Comparison of ENCODE assay signal across 30 cellular contexts in genomic region chr1:27180037-27180436, GRCh38.
"Had no signal": no experiment of that assay in that cellular context is flagged by ENCODE, and none has a peak within 500 bp of the region (broad histone marks: within the 10 kb centered on the region; RNA-seq: fewer than 3 reads in every experiment).

No MANE protein-coding gene starts in this region.

- H3K4me3 ChIP-seq: ascending aorta, cardiac muscle cell had no signal

- H3K36me3 ChIP-seq: ascending aorta, cardiac muscle cell, WERI-Rb-1 had no signal

- H3K27ac ChIP-seq: ascending aorta, cardiac muscle cell, WERI-Rb-1 had no signal

- DNase-seq: activated CD4-positive, alpha-beta memory T cell treated with anti-CD3 and anti-CD28 coated beads, Interleukin-2, amount 10 ng/mL, durations not matched to agents 7 days and 5 days; activated CD4-positive, alpha-beta T cell treated with anti-CD3 and anti-CD28 coated beads for 1 hour; activated CD4-positive, alpha-beta T cell treated with anti-CD3 and anti-CD28 coated beads for 36 hours; activated CD4-positive, alpha-beta T cell treated with anti-CD3 and anti-CD28 coated beads for 48 hours; activated CD4-positive, alpha-beta T cell treated with anti-CD3 and anti-CD28 coated beads, Interleukin-2, amount 10 ng/mL, durations not matched to agents 7 days and 5 days; activated CD4-positive, alpha-beta T cell treated with anti-CD3 and anti-CD28 coated beads, Interleukin-2, amount 50 U/mL, for 48 hours; activated CD4-positive, CD25-positive, alpha-beta regulatory T cell; activated CD8-positive, alpha-beta memory T cell treated with anti-CD3 and anti-CD28 coated beads for 24 hours; activated CD8-positive, alpha-beta memory T cell treated with anti-CD3 and anti-CD28 coated beads, Interleukin-2, amount 10 ng/mL, durations not matched to agents 7 days and 5 days; activated CD8-positive, alpha-beta memory T cell treated with anti-CD3 and anti-CD28 coated beads, Interleukin-2, amount 50 U/mL, for 48 hours; activated CD8-positive, alpha-beta T cell treated with anti-CD3 and anti-CD28 coated beads, Interleukin-2, amount 10 ng/mL, durations not matched to agents 7 days and 5 days; activated effector memory CD4-positive, alpha-beta T cell treated with Interleukin-2 at 50 U/mL for 16 hours; activated gamma-delta T cell; activated naive CD4-positive, alpha-beta T cell treated with anti-CD3 and anti-CD28 coated beads, Interleukin-2, amount 10 ng/mL, durations not matched to agents 7 days and 5 days; activated naive CD4-positive, alpha-beta T cell treated with Interleukin-2 at 50 U/mL for 16 hours; activated naive CD8-positive, alpha-beta T cell treated with anti-CD3 and anti-CD28 coated beads, Interleukin-2, amount 10 ng/mL, durations not matched to agents 7 days and 5 days; activated naive CD8-positive, alpha-beta T cell treated with anti-CD3 and anti-CD28 coated beads, Interleukin-2, amount 50 U/mL, for 24 hours; activated T-cell treated with anti-CD3 and anti-CD28 coated beads, Interleukin-2, amount 50 U/mL, for 24 hours; activated T-cell treated with anti-CD3 and anti-CD28 coated beads, Interleukin-2, amount 50 U/mL, for 48 hours; amygdala; anterior cingulate cortex; caudate nucleus; T-helper 1 cell; T-helper 2 cell; T-helper 9 cell; WERI-Rb-1 had no signal

- H3K9me3 ChIP-seq: ascending aorta had no signal

- H3K4me1 ChIP-seq: ascending aorta had no signal

- H3K27me3 ChIP-seq: ascending aorta, cardiac muscle cell had no signal

- ATAC-seq: activated CD4-positive, alpha-beta T cell treated with anti-CD3 and anti-CD28 coated beads for 36 hours; activated CD4-positive, CD25-positive, alpha-beta regulatory T cell treated with anti-CD3 and anti-CD28 coated beads, Interleukin-2, amount 50 U/mL, for 24 hours; activated CD8-positive, alpha-beta memory T cell treated with anti-CD3 and anti-CD28 coated beads, Interleukin-2, amount 10 ng/mL, durations not matched to agents 7 days and 5 days; activated CD8-positive, alpha-beta T cell treated with anti-CD3 and anti-CD28 coated beads, Interleukin-2, amount 10 ng/mL, durations not matched to agents 7 days and 5 days; activated naive CD8-positive, alpha-beta T cell treated with anti-CD3 and anti-CD28 coated beads, Interleukin-2, amount 50 U/mL, for 24 hours; WTC11 had no signal
